In genomic region chr22:37628830-37629229, GRCh38 we compare ENCODE assay signal across 26 cellular contexts. TPM values are rescaled to one million over a fixed set of nuclear protein-coding genes. Genes with fewer than 3 reads are reported as not detected.
DNase-seq lines count a peak whose midpoint lies in the region; ATAC-seq and TF ChIP-seq lines count a peak whose summit lies in the region.
"Had no signal": no experiment of that assay in that cellular context is flagged by ENCODE, and none has a peak within 500 bp of the region (broad histone marks: within the 10 kb centered on the region; RNA-seq: fewer than 3 reads in every experiment).

No MANE protein-coding gene starts in this region.

- H3K4me3 Mint-ChIP-seq in activated CD8-positive, alpha-beta memory T cell treated with anti-CD3 and anti-CD28 coated beads, Interleukin-2, amount 10 ng/mL, durations not matched to agents 7 days and 5 days = no peak overlapping the region
- H3K4me3 Mint-ChIP-seq in activated B cell treated with CpG ODN at 0.5 μM for 24 hours (no peak overlapping the region), immature natural killer cell (no peak overlapping the region)
- no peak overlapping the region for H3K4me3 Mint-ChIP-seq in stimulated activated naive B cell treated with anti-CD40 and anti-IgM and Interleukin-4, amounts not matched to agents 10 μg/mL and 1 μg/mL and 100 μg/mL, for 72 hours
- H3K4me3 Mint-ChIP-seq: CD14-positive monocyte, HFFc6, WTC11 had no signal

- peak overlapping the region; percentile 88 for H3K27ac Mint-ChIP-seq in activated CD8-positive, alpha-beta memory T cell treated with anti-CD3 and anti-CD28 coated beads, Interleukin-2, amount 10 ng/mL, durations not matched to agents 7 days and 5 days
- H3K27ac Mint-ChIP-seq in activated B cell treated with CpG ODN at 0.5 μM for 24 hours (peak overlapping the region; percentile 86), immature natural killer cell (peak overlapping the region; percentile 78 to 96 (median 91))
- peak overlapping the region; percentile 81 for H3K27ac Mint-ChIP-seq in stimulated activated naive B cell treated with anti-CD40 and anti-IgM and Interleukin-4, amounts not matched to agents 10 μg/mL and 1 μg/mL and 100 μg/mL, for 72 hours
- H3K27ac Mint-ChIP-seq: HFFc6, WTC11 had no signal

- intact Hi-C loops in activated B cell treated with CpG ODN at 0.5 μM for 24 hours (cut with micrococcal nuclease) = no loop called here

- H3K36me3 Mint-ChIP-seq in activated CD8-positive, alpha-beta memory T cell treated with anti-CD3 and anti-CD28 coated beads, Interleukin-2, amount 10 ng/mL, durations not matched to agents 7 days and 5 days = peaks cover 5% of the 10 kb centered on the region
- H3K36me3 Mint-ChIP-seq in activated B cell treated with CpG ODN at 0.5 μM for 24 hours (ENCODE audit: low read depth) = peaks cover 42% of the 10 kb centered on the region
- no peaks in the 10 kb centered on the region for H3K36me3 Mint-ChIP-seq in immature natural killer cell
- H3K36me3 Mint-ChIP-seq in stimulated activated naive B cell treated with anti-CD40 and anti-IgM and Interleukin-4, amounts not matched to agents 10 μg/mL and 1 μg/mL and 100 μg/mL, for 72 hours = peaks cover 34 to 46% of the 10 kb centered on the region in 2 donors
- H3K36me3 Mint-ChIP-seq: WTC11 had no signal

- CTCF ChIA-PET in activated CD8-positive, alpha-beta memory T cell treated with anti-CD3 and anti-CD28 coated beads, Interleukin-2, amount 10 ng/mL, durations not matched to agents 7 days and 5 days (lab: Charles Lee) = interaction anchor here (14.0 to 34.1 kb wide), 3 partner anchors 9 to 42 kb away, joined by 156 to 1064 read pairs (median 298); partner anchors contain the start of genes GGA1, LGALS1, NOL12 and PDXP
- CTCF ChIA-PET in activated B cell treated with CpG ODN at 0.5 μM for 24 hours (lab: Charles Lee) = interaction anchor here (1.1 to 6.9 kb wide), 3 partner anchors 14 to 304 kb away, joined by 3 to 90 read pairs (median 49); partner anchors contain the start of gene SH3BP1

- no peak for DNase-seq in activated CD8-positive, alpha-beta memory T cell treated with anti-CD3 and anti-CD28 coated beads, Interleukin-2, amount 10 ng/mL, durations not matched to agents 7 days and 5 days
- DNase-seq in activated CD8-positive, alpha-beta memory T cell treated with anti-CD3 and anti-CD28 coated beads, Interleukin-2, amount 50 U/mL, for 4 hours = no peak
- DNase-seq in activated B cell treated with CpG ODN at 0.5 μM for 24 hours (no peak), immature natural killer cell (no peak), islet precursor cell (no peak), omental fat pad (ENCODE audit: low spot score) (no peak)
- no peak for DNase-seq in stimulated activated naive B cell treated with anti-CD40 and anti-IgM and Interleukin-4, amounts not matched to agents 10 μg/mL and 1 μg/mL and 100 μg/mL, for 72 hours
- no peak for DNase-seq in stimulated activated naive CD4-positive, alpha-beta T cell treated with Interleukin-2 at 50 U/mL for 16 hours (lab: John Stamatoyannopoulos, UW)
- DNase-seq: activated CD8-positive, alpha-beta memory T cell treated with anti-CD3 and anti-CD28 coated beads, Interleukin-2, amount 50 U/mL, for 48 hours; adrenal gland; DMS79; esophagus squamous epithelium; HFFc6; Karpas-422; NCI-H1105; NCI-H2107; NCI-H524 treated with DMSO at 0.1 percent for 48 hours; Right ventricle myocardium superior; stimulated activated CD4-positive, alpha-beta T cell treated with anti-CD3 and anti-CD28 coated beads, Interleukin-4, amount 100 ng/mL, for 1 hour had no signal

- H3K4me1 Mint-ChIP-seq in activated CD8-positive, alpha-beta memory T cell treated with anti-CD3 and anti-CD28 coated beads, Interleukin-2, amount 10 ng/mL, durations not matched to agents 7 days and 5 days = peaks cover 62% of the 10 kb centered on the region
- H3K4me1 Mint-ChIP-seq in activated B cell treated with CpG ODN at 0.5 μM for 24 hours (peaks cover 70% of the 10 kb centered on the region), immature natural killer cell (peaks cover 71 to 75% of the 10 kb centered on the region in 2 donors)
- peaks cover 46 to 85% of the 10 kb centered on the region in 2 donors for H3K4me1 Mint-ChIP-seq in stimulated activated naive B cell treated with anti-CD40 and anti-IgM and Interleukin-4, amounts not matched to agents 10 μg/mL and 1 μg/mL and 100 μg/mL, for 72 hours

- POLR2A ChIA-PET in activated B cell treated with CpG ODN at 0.5 μM for 24 hours (lab: Charles Lee) = interaction anchor here (1.7 to 7.5 kb wide), 4 partner anchors 12 to 52 kb away, joined by 6 to 78 read pairs (median 48); partner anchors contain the start of genes GGA1, LGALS1 and SH3BP1

- H3K9me3 Mint-ChIP-seq in activated CD8-positive, alpha-beta memory T cell treated with anti-CD3 and anti-CD28 coated beads, Interleukin-2, amount 10 ng/mL, durations not matched to agents 7 days and 5 days (ENCODE audit: low read depth) = no peaks in the 10 kb centered on the region
- H3K9me3 Mint-ChIP-seq in activated B cell treated with CpG ODN at 0.5 μM for 24 hours (no peaks in the 10 kb centered on the region), immature natural killer cell (no peaks in the 10 kb centered on the region)
- H3K9me3 Mint-ChIP-seq in stimulated activated naive B cell treated with anti-CD40 and anti-IgM and Interleukin-4, amounts not matched to agents 10 μg/mL and 1 μg/mL and 100 μg/mL, for 72 hours = no peaks in the 10 kb centered on the region
- H3K9me3 Mint-ChIP-seq: CD14-positive monocyte, HFFc6, WTC11 had no signal

- H3K27me3 Mint-ChIP-seq in activated CD8-positive, alpha-beta memory T cell treated with anti-CD3 and anti-CD28 coated beads, Interleukin-2, amount 10 ng/mL, durations not matched to agents 7 days and 5 days = no peaks in the 10 kb centered on the region
- no peaks in the 10 kb centered on the region for H3K27me3 Mint-ChIP-seq in activated B cell treated with CpG ODN at 0.5 μM for 24 hours
- peaks cover 3 to 6% (median 4%) of the 10 kb centered on the region in 3 donors for H3K27me3 Mint-ChIP-seq in immature natural killer cell (ENCODE audit: low read depth in 3 of 3)
- no peaks in the 10 kb centered on the region for H3K27me3 Mint-ChIP-seq in stimulated activated naive B cell treated with anti-CD40 and anti-IgM and Interleukin-4, amounts not matched to agents 10 μg/mL and 1 μg/mL and 100 μg/mL, for 72 hours

- no peak for ATAC-seq in activated CD8-positive, alpha-beta memory T cell treated with anti-CD3 and anti-CD28 coated beads, Interleukin-2, amount 10 ng/mL, durations not matched to agents 7 days and 5 days
- ATAC-seq in activated B cell treated with CpG ODN at 0.5 μM for 24 hours (ENCODE audit: low read depth) (no peak), omental fat pad (ENCODE audit: low FRiP score) (no peak)
- ATAC-seq in stimulated activated naive B cell treated with anti-CD40 and anti-IgM and Interleukin-4, amounts not matched to agents 10 μg/mL and 1 μg/mL and 100 μg/mL, for 72 hours (replicated peaks) = no peak
- ATAC-seq: left lobe of liver, WTC11 had no signal

- TF ChIP-seq CTCF in activated B cell treated with CpG ODN at 0.5 μM for 24 hours (IDR thresholded peaks at IDR 0.05) (no peak), omental fat pad (IDR thresholded peaks at IDR 0.05) (no peak)

RNA-seq across cellular contexts. Expression of gene SH3BP1, which starts 10.6 kb away (rescaled TPM):
- total RNA-seq in activated CD8-positive, alpha-beta memory T cell treated with anti-CD3 and anti-CD28 coated beads, Interleukin-2, amount 10 ng/mL, durations not matched to agents 7 days and 5 days = 100 to 1,000 TPM; 231 to 275 TPM
- total RNA-seq in activated B cell treated with CpG ODN at 0.5 μM for 24 hours (87.9 and 88.4 TPM in 2 replicates), omental fat pad (10 to 100 TPM in 1 of 4 donors, 1 to 10 TPM in 3; 3.6 to 11.5 (median 8.2) TPM)
- 10 to 100 TPM; 12.6 to 41.2 (median 21.2) TPM for polyA plus RNA-seq in immature natural killer cell

RNA-seq across cellular contexts. Expression of gene GGA1, which starts 20.2 kb away (rescaled TPM):
- total RNA-seq in activated CD8-positive, alpha-beta memory T cell treated with anti-CD3 and anti-CD28 coated beads, Interleukin-2, amount 10 ng/mL, durations not matched to agents 7 days and 5 days = 10 to 100 TPM; 76.9 to 85.9 TPM
- 102 and 126 TPM in 2 replicates for total RNA-seq in activated B cell treated with CpG ODN at 0.5 μM for 24 hours
- 10 to 100 TPM; 21.3 to 29.6 (median 25.3) TPM for polyA plus RNA-seq in immature natural killer cell
- 10 to 100 TPM; 28.7 to 50.7 (median 33.9) TPM for total RNA-seq in omental fat pad

RNA-seq across cellular contexts. Expression of gene PDXP, which starts 29.7 kb away (rescaled TPM):
- 10 to 100 TPM; 25.9 to 32.6 TPM for total RNA-seq in activated CD8-positive, alpha-beta memory T cell treated with anti-CD3 and anti-CD28 coated beads, Interleukin-2, amount 10 ng/mL, durations not matched to agents 7 days and 5 days
- 17.7 and 22.6 TPM in 2 replicates for total RNA-seq in activated B cell treated with CpG ODN at 0.5 μM for 24 hours
- 10 to 100 TPM in 1 of 3 donors, 1 to 10 TPM in 2; 2.2 to 13.2 (median 7.7) TPM for polyA plus RNA-seq in immature natural killer cell
- total RNA-seq in omental fat pad = 1 to 10 TPM; 3.8 to 5.4 (median 4.3) TPM

RNA-seq across cellular contexts. Expression of gene LGALS1, which starts 46.6 kb away (rescaled TPM):
- 1,000 to 10,000 TPM; 1,392 to 1,515 TPM for total RNA-seq in activated CD8-positive, alpha-beta memory T cell treated with anti-CD3 and anti-CD28 coated beads, Interleukin-2, amount 10 ng/mL, durations not matched to agents 7 days and 5 days
- total RNA-seq in activated B cell treated with CpG ODN at 0.5 μM for 24 hours (230 and 254 TPM in 2 replicates), omental fat pad (1,000 to 10,000 TPM; 1,558 to 2,934 (median 2,167) TPM)
- polyA plus RNA-seq in immature natural killer cell = 100 to 1,000 TPM; 416 to 572 (median 473) TPM

RNA-seq across cellular contexts. Expression of gene LGALS2, which starts 48.9 kb away (rescaled TPM):
- not detected for total RNA-seq in activated CD8-positive, alpha-beta memory T cell treated with anti-CD3 and anti-CD28 coated beads, Interleukin-2, amount 10 ng/mL, durations not matched to agents 7 days and 5 days
- total RNA-seq in activated B cell treated with CpG ODN at 0.5 μM for 24 hours (not detected in 2 replicates), omental fat pad (10 to 100 TPM in 1 of 4 donors, 1 to 10 TPM in 2, not detected in 1; 1.8 to 13.6 (median 3.6) TPM)
- 10 to 100 TPM in 1 of 3 donors, 1 to 10 TPM in 2; 3.4 to 30.4 (median 8.2) TPM for polyA plus RNA-seq in immature natural killer cell
- total RNA-seq: A673, cardiac septum, esophagus squamous epithelium, HFFc6, Right ventricle myocardium superior, skeletal muscle tissue, thoracic aorta had no signal
